ENCODE assay signal across 23 cellular contexts in the genomic region with DNA sequence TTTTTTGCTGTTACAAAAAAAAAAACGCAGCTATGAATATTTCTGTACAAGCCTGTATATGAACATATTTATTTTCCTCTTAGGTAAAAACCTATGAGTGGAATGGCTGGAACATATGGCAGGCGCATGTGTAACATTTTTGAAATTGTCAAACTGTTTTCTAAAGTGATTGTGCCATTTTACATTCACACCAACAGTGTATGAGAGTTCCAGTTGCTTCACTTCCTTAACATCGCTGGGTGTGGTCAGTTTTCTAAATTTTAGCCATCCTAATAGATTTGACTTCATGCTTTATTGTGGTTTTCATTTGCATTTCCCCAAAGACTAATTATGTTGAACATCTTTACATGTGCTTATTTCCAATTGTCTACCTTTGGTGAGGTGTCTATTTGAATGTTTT.
"Had no signal": no experiment of that assay in that cellular context is flagged by ENCODE, and none has a peak within 500 bp of the region (broad histone marks: within the 10 kb centered on the region; RNA-seq: fewer than 3 reads in every experiment).

No MANE protein-coding gene starts in this region.

- DNase-seq: activated CD4-positive, alpha-beta memory T cell treated with anti-CD3 and anti-CD28 coated beads, Interleukin-2, amount 10 ng/mL, durations not matched to agents 7 days and 5 days; activated CD4-positive, alpha-beta T cell treated with anti-CD3 and anti-CD28 coated beads, Interleukin-2, amount 10 ng/mL, durations not matched to agents 24 days and 14 days; activated CD4-positive, CD25-positive, alpha-beta regulatory T cell treated with anti-CD3 and anti-CD28 coated beads, Interleukin-2, amount 50 U/mL, for 72 hours; activated CD8-positive, alpha-beta memory T cell treated with anti-CD3 and anti-CD28 coated beads, Interleukin-2, amount 50 U/mL, for 48 hours; activated naive CD8-positive, alpha-beta T cell treated with anti-CD3 and anti-CD28 coated beads, Interleukin-2, amount 50 U/mL, for 24 hours; activated T-cell treated with anti-CD3 and anti-CD28 coated beads, Interleukin-2, amount 50 U/mL, for 4 hours; amygdala; caudate nucleus; cortex of kidney; hippocampal formation; immature natural killer cell; kidney; left colon; mammary epithelial cell; posterior cingulate gyrus; right cardiac atrium; stimulated activated CD4-positive, alpha-beta T cell treated with anti-CD3 and anti-CD28 coated beads, Interleukin-15, amount 100 ng/mL, for 24 hours; stimulated activated naive CD4-positive, alpha-beta T cell; T1000; tibial artery had no signal

- H3K4me3 ChIP-seq: gastroesophageal sphincter, suprapubic skin, tibial artery had no signal

- H3K36me3 ChIP-seq: gastroesophageal sphincter, suprapubic skin, tibial artery had no signal

- H3K9me3 ChIP-seq: gastroesophageal sphincter, tibial artery had no signal

- H3K4me1 ChIP-seq: gastroesophageal sphincter, suprapubic skin had no signal

- H3K27ac ChIP-seq: gastroesophageal sphincter, suprapubic skin, tibial artery had no signal

- ATAC-seq: activated naive CD8-positive, alpha-beta T cell treated with anti-CD3 and anti-CD28 coated beads, Interleukin-2, amount 50 U/mL, for 24 hours; activated T-cell treated with anti-CD3 and anti-CD28 coated beads, Interleukin-2, amount 50 U/mL, for 4 hours; activated T-helper 17 cell treated with anti-CD3 and anti-CD28 coated beads, Interleukin-2, amount 50 U/mL, for 72 hours; gastroesophageal sphincter; left colon; right cardiac atrium had no signal

- H3K27me3 ChIP-seq: gastroesophageal sphincter, suprapubic skin, tibial artery had no signal
